20 cellular contexts compared by ENCODE assay signal in genomic region chr3:195173696-195174095, GRCh38.
"Had no signal": no experiment of that assay in that cellular context is flagged by ENCODE, and none has a peak within 500 bp of the region (broad histone marks: within the 10 kb centered on the region; RNA-seq: fewer than 3 reads in every experiment).

No MANE protein-coding gene starts in this region.

- H3K27ac Mint-ChIP-seq: activated naive CD8-positive, alpha-beta T cell treated with anti-CD3 and anti-CD28 coated beads, Interleukin-2, amount 10 ng/mL, durations not matched to agents 7 days and 5 days; activated T-helper 1 cell treated with anti-CD3 and anti-CD28 coated beads, Interleukin-12 subunit alpha, Interleukin-12 subunit beta, Interleukin-2, Interleukin-4 antibody, amounts not matched to agents 30 ng/mL and 10 ng/mL and 1 ng/mL, durations not matched to agents 14 hours and 24 hours and 36 hours; immature natural killer cell; T-helper 17 cell had no signal

- H3K27ac ChIP-seq: esophagus squamous epithelium, left ventricle myocardium inferior, tibial nerve had no signal

- H3K4me3 Mint-ChIP-seq: activated naive CD8-positive, alpha-beta T cell treated with anti-CD3 and anti-CD28 coated beads, Interleukin-2, amount 10 ng/mL, durations not matched to agents 7 days and 5 days; activated T-helper 1 cell treated with anti-CD3 and anti-CD28 coated beads, Interleukin-12 subunit alpha, Interleukin-12 subunit beta, Interleukin-2, Interleukin-4 antibody, amounts not matched to agents 30 ng/mL and 10 ng/mL and 1 ng/mL, durations not matched to agents 14 hours and 24 hours and 36 hours; immature natural killer cell; naive thymus-derived CD8-positive, alpha-beta T cell; T-helper 17 cell had no signal

- H3K27me3 ChIP-seq: esophagus squamous epithelium, heart right ventricle, tibial nerve had no signal

- H3K4me1 Mint-ChIP-seq: immature natural killer cell had no signal

- H3K9me3 ChIP-seq: esophagus squamous epithelium, heart right ventricle, left ventricle myocardium inferior, tibial nerve had no signal

- H3K4me3 ChIP-seq: esophagus squamous epithelium, heart right ventricle, left ventricle myocardium inferior, tibial nerve had no signal

- H3K27me3 Mint-ChIP-seq: activated naive CD8-positive, alpha-beta T cell treated with anti-CD3 and anti-CD28 coated beads, Interleukin-2, amount 10 ng/mL, durations not matched to agents 7 days and 5 days; naive thymus-derived CD8-positive, alpha-beta T cell had no signal

- DNase-seq: activated CD4-positive, alpha-beta T cell treated with anti-CD3 and anti-CD28 coated beads, Interleukin-2, amount 50 U/mL, for 4 hours; activated naive CD4-positive, alpha-beta T cell treated with Interleukin-2 at 50 U/mL for 16 hours; activated naive CD8-positive, alpha-beta T cell treated with anti-CD3 and anti-CD28 coated beads, Interleukin-2, amount 10 ng/mL, durations not matched to agents 7 days and 5 days; activated T-cell treated with anti-CD3 and anti-CD28 coated beads for 4 hours; cerebellar nuclear complex; effector CD8-positive, alpha-beta T cell; esophagus squamous epithelium; heart right ventricle; immature natural killer cell; kidney glomerular epithelial cell; left ventricle myocardium inferior; naive thymus-derived CD8-positive, alpha-beta T cell; nucleus accumbens; posterior cingulate gyrus; stimulated activated CD4-positive, alpha-beta T cell treated with anti-CD3 and anti-CD28 coated beads, Interleukin-12 subunit alpha, Interleukin-12 subunit beta, amount 100 ng/mL, for 4 hours; stimulated activated CD4-positive, alpha-beta T cell treated with anti-CD3 and anti-CD28 coated beads, Interleukin-2, amount 100 ng/mL, for 24 hours; stimulated activated naive CD8-positive, alpha-beta T cell treated with anti-CD3 and anti-CD28 coated beads, Interleukin-15, Interleukin-2, amounts not matched to agents 100 U/mL and 50 U/mL, for 24 hours; T-helper 17 cell had no signal

- H3K36me3 ChIP-seq: esophagus squamous epithelium, left ventricle myocardium inferior, tibial nerve had no signal

- H3K9me3 Mint-ChIP-seq: activated naive CD8-positive, alpha-beta T cell treated with anti-CD3 and anti-CD28 coated beads, Interleukin-2, amount 10 ng/mL, durations not matched to agents 7 days and 5 days; activated T-helper 1 cell treated with anti-CD3 and anti-CD28 coated beads, Interleukin-12 subunit alpha, Interleukin-12 subunit beta, Interleukin-2, Interleukin-4 antibody, amounts not matched to agents 30 ng/mL and 10 ng/mL and 1 ng/mL, durations not matched to agents 14 hours and 24 hours and 36 hours; immature natural killer cell; naive thymus-derived CD8-positive, alpha-beta T cell had no signal
